Comparison of ENCODE assay signal across 10 cellular contexts in genomic region chr10:13788320-13788600, GRCh38.
DNase-seq lines count a peak whose midpoint lies in the region; ATAC-seq and TF ChIP-seq lines count a peak whose summit lies in the region.
"Had no signal": no experiment of that assay in that cellular context is flagged by ENCODE, and none has a peak within 500 bp of the region (broad histone marks: within the 10 kb centered on the region; RNA-seq: fewer than 3 reads in every experiment).

No MANE protein-coding gene starts in this region.

- no peaks in the 10 kb centered on the region for H3K36me3 ChIP-seq in left lung
- no peaks in the 10 kb centered on the region for H3K36me3 ChIP-seq in suprapubic skin
- H3K36me3 ChIP-seq: MG63 had no signal

- H3K4me3 Mint-ChIP-seq in activated CD4-positive, alpha-beta T cell treated with anti-CD3 and anti-CD28 coated beads, Interleukin-2, amount 10 ng/mL, durations not matched to agents 24 days and 14 days, result peak overlapping the region; percentile 15
- no peak overlapping the region for H3K4me3 Mint-ChIP-seq in activated CD8-positive, alpha-beta T cell treated with anti-CD3 and anti-CD28 coated beads, Interleukin-2, amount 10 ng/mL, durations not matched to agents 7 days and 5 days
- H3K4me3 Mint-ChIP-seq in CD14-positive monocyte, result no peak overlapping the region

- intact Hi-C loops in activated CD4-positive, alpha-beta T cell treated with anti-CD3 and anti-CD28 coated beads, Interleukin-2, amount 10 ng/mL, durations not matched to agents 24 days and 14 days (cut with micrococcal nuclease), result loop anchor here (10.0 kb wide), 1 partner anchor 1087 kb away; the partner anchor contains the start of gene SUV39H2
- intact Hi-C loops in left lung (cut with DNase I) (loop anchor here in 1 of 2 donors (5.0 to 10.0 kb wide), 2 partner anchors 167 to 304 kb away; no protein-coding TSS in a partner anchor), CD14-positive monocyte (cut with micrococcal nuclease) (no loop called here)

- no peaks in the 10 kb centered on the region for H3K9me3 ChIP-seq in left lung
- no peaks in the 10 kb centered on the region for H3K9me3 ChIP-seq in suprapubic skin
- H3K9me3 ChIP-seq: MG63 had no signal

- TF ChIP-seq POLR2A in suprapubic skin (IDR thresholded peaks at IDR 0.05), result no peak

- 38% methylated on average over 5 of the region's 5 CpGs for WGBS in suprapubic skin

- H3K4me1 Mint-ChIP-seq in activated CD4-positive, alpha-beta T cell treated with anti-CD3 and anti-CD28 coated beads, Interleukin-2, amount 10 ng/mL, durations not matched to agents 24 days and 14 days, result peaks cover 29% of the 10 kb centered on the region
- peaks cover 14% of the 10 kb centered on the region for H3K4me1 Mint-ChIP-seq in activated CD8-positive, alpha-beta T cell treated with anti-CD3 and anti-CD28 coated beads, Interleukin-2, amount 10 ng/mL, durations not matched to agents 7 days and 5 days (ENCODE audit: low read depth)
- H3K4me1 Mint-ChIP-seq in CD14-positive monocyte, result peaks cover 7% of the 10 kb centered on the region

- no peaks in the 10 kb centered on the region for H3K27me3 Mint-ChIP-seq in activated CD4-positive, alpha-beta T cell treated with anti-CD3 and anti-CD28 coated beads, Interleukin-2, amount 10 ng/mL, durations not matched to agents 24 days and 14 days
- no peaks in the 10 kb centered on the region for H3K27me3 Mint-ChIP-seq in activated CD8-positive, alpha-beta T cell treated with anti-CD3 and anti-CD28 coated beads, Interleukin-2, amount 10 ng/mL, durations not matched to agents 7 days and 5 days (ENCODE audit: low read depth)
- peaks cover 3 to 9% (median 9%) of the 10 kb centered on the region in 3 donors for H3K27me3 Mint-ChIP-seq in CD14-positive monocyte (ENCODE audit: low read depth in 3 of 3)

- CTCF ChIA-PET in activated CD8-positive, alpha-beta T cell treated with anti-CD3 and anti-CD28 coated beads, Interleukin-2, amount 10 ng/mL, durations not matched to agents 7 days and 5 days (lab: Charles Lee), result interaction anchor here (0.6 to 1.0 kb wide), 2 partner anchors 129 to 306 kb away, joined by 3 read pairs; no protein-coding TSS in a partner anchor

- peak overlapping the region; percentile 91 for H3K27ac Mint-ChIP-seq in activated CD4-positive, alpha-beta T cell treated with anti-CD3 and anti-CD28 coated beads, Interleukin-2, amount 10 ng/mL, durations not matched to agents 24 days and 14 days
- H3K27ac Mint-ChIP-seq in activated CD8-positive, alpha-beta T cell treated with anti-CD3 and anti-CD28 coated beads, Interleukin-2, amount 10 ng/mL, durations not matched to agents 7 days and 5 days, result peak overlapping the region; percentile 95
- peak overlapping the region in 1 of 7 donors; percentile 30 for H3K27ac Mint-ChIP-seq in CD14-positive monocyte

- H3K4me1 ChIP-seq in left lung (peaks cover 18 to 27% of the 10 kb centered on the region in 2 donors), suprapubic skin (peaks cover 28% of the 10 kb centered on the region)

- no peaks in the 10 kb centered on the region for H3K36me3 Mint-ChIP-seq in activated CD4-positive, alpha-beta T cell treated with anti-CD3 and anti-CD28 coated beads, Interleukin-2, amount 10 ng/mL, durations not matched to agents 24 days and 14 days (ENCODE audit: low read depth)
- H3K36me3 Mint-ChIP-seq in activated CD8-positive, alpha-beta T cell treated with anti-CD3 and anti-CD28 coated beads, Interleukin-2, amount 10 ng/mL, durations not matched to agents 7 days and 5 days (ENCODE audit: low read depth), result no peaks in the 10 kb centered on the region
- no peaks in the 10 kb centered on the region for H3K36me3 Mint-ChIP-seq in CD14-positive monocyte
- H3K36me3 Mint-ChIP-seq: activated naive CD4-positive, alpha-beta T cell treated with anti-CD3 and anti-CD28 coated beads, Interleukin-2, amount 50 U/mL, for 72 hours had no signal

- H3K27ac ChIP-seq in left lung, result peak overlapping the region; percentile 37 to 63
- H3K27ac ChIP-seq in suprapubic skin, result peak overlapping the region; percentile 22

- ATAC-seq in activated CD8-positive, alpha-beta T cell treated with anti-CD3 and anti-CD28 coated beads, Interleukin-2, amount 10 ng/mL, durations not matched to agents 7 days and 5 days, result no peak
- peak; percentile 4 for ATAC-seq in left lung
- no peak for ATAC-seq in HG03039 (IDR thresholded peaks at IDR 0.05; ENCODE audit: unreplicated experiment)
- ATAC-seq: activated naive CD4-positive, alpha-beta T cell treated with anti-CD3 and anti-CD28 coated beads, Interleukin-2, amount 50 U/mL, for 72 hours had no signal

- no peak overlapping the region for H3K4me3 ChIP-seq in left lung
- no peak overlapping the region for H3K4me3 ChIP-seq in suprapubic skin
- H3K4me3 ChIP-seq: MG63 had no signal

- DNase-seq in activated CD4-positive, alpha-beta T cell treated with anti-CD3 and anti-CD28 coated beads, Interleukin-2, amount 10 ng/mL, durations not matched to agents 24 days and 14 days, result no peak
- no peak for DNase-seq in activated CD4-positive, alpha-beta T cell treated with anti-CD3 and anti-CD28 coated beads, Interleukin-2, amount 50 U/mL, for 4 hours
- DNase-seq in activated CD8-positive, alpha-beta T cell treated with anti-CD3 and anti-CD28 coated beads, Interleukin-2, amount 10 ng/mL, durations not matched to agents 7 days and 5 days, result no peak
- DNase-seq in left lung (no peak), suprapubic skin (ENCODE audit: low spot score in 2 of 2) (no peak), NCI-H1105 (lab: John Stamatoyannopoulos, UW) (no peak), CD14-positive monocyte (ENCODE audit: low spot score) (no peak)

- H3K9me3 Mint-ChIP-seq in activated CD4-positive, alpha-beta T cell treated with anti-CD3 and anti-CD28 coated beads, Interleukin-2, amount 10 ng/mL, durations not matched to agents 24 days and 14 days, result no peaks in the 10 kb centered on the region
- H3K9me3 Mint-ChIP-seq in activated CD8-positive, alpha-beta T cell treated with anti-CD3 and anti-CD28 coated beads, Interleukin-2, amount 10 ng/mL, durations not matched to agents 7 days and 5 days (ENCODE audit: insufficient read depth), result no peaks in the 10 kb centered on the region
- H3K9me3 Mint-ChIP-seq in CD14-positive monocyte, result no peaks in the 10 kb centered on the region
- H3K9me3 Mint-ChIP-seq: activated naive CD4-positive, alpha-beta T cell treated with anti-CD3 and anti-CD28 coated beads, Interleukin-2, amount 50 U/mL, for 72 hours had no signal

- H3K27me3 ChIP-seq in left lung (no peaks in the 10 kb centered on the region), suprapubic skin (no peaks in the 10 kb centered on the region)
- H3K27me3 ChIP-seq: MG63 had no signal

- TF ChIP-seq EP300 in suprapubic skin (IDR thresholded peaks at IDR 0.05), result no peak

- TF ChIP-seq CTCF in left lung (IDR thresholded peaks at IDR 0.05), result no peak
- no peak for TF ChIP-seq CTCF in suprapubic skin (IDR thresholded peaks at IDR 0.05)
- TF ChIP-seq CTCF in CD14-positive monocyte (IDR thresholded peaks at IDR 0.05), result no peak

- POLR2A ChIA-PET in activated CD8-positive, alpha-beta T cell treated with anti-CD3 and anti-CD28 coated beads, Interleukin-2, amount 10 ng/mL, durations not matched to agents 7 days and 5 days (lab: Charles Lee), result interaction anchor here (2.8 kb wide), 1 partner anchor 397 kb away, joined by 21 read pairs; no protein-coding TSS in a partner anchor
